Comparison of ENCODE assay signal across 17 cellular contexts in genomic region chr2:231436957-231437356, GRCh38. TPM values are rescaled to one million over a fixed set of nuclear protein-coding genes. Genes with fewer than 3 reads are reported as not detected.
DNase-seq lines count a peak whose midpoint lies in the region; ATAC-seq, FAIRE-seq and TF ChIP-seq lines count a peak whose summit lies in the region.
"Had no signal": no experiment of that assay in that cellular context is flagged by ENCODE, and none has a peak within 500 bp of the region (broad histone marks: within the 10 kb centered on the region; RNA-seq: fewer than 3 reads in every experiment).

No MANE protein-coding gene starts in this region.

- H3K14ac ChIP-seq in neuronal stem cell (ENCODE audit: low read length): peak overlapping the region; percentile 47

- CTCF ChIA-PET in K562 (lab: Yijun Ruan, JAX; ENCODE audit: low intra/inter-chr PET ratio): no interaction called here

- H3K4me2 ChIP-seq in K562 (ENCODE audit: insufficient read depth, low read length) (no peak overlapping the region), neuronal stem cell (ENCODE audit: insufficient read depth, low read length, poor library complexity, severe bottlenecking) (no peak overlapping the region)

- intact Hi-C loops in K562 (cut with micrococcal nuclease) (no loop called here), aorta (cut with DNase I) (no loop called here)

- no peak for FAIRE-seq in K562 (lab: Jason Lieb, UNC)
- FAIRE-seq: A204.1 had no signal

- H3K4ac ChIP-seq in neuronal stem cell (ENCODE audit: low read length): no peak overlapping the region

- TF ChIP-seq CTCF in K562 (IDR thresholded peaks at IDR 0.05 in 2 of 3, conservative IDR thresholded peaks at IDR 0.05 in 1 of 3; ENCODE audit: insufficient read depth in 2 of 3, low read depth in 1 of 3, low read length in 3 of 3): no peak

- no peak overlapping the region for H3K18ac ChIP-seq in neuronal stem cell (ENCODE audit: low read length)

- TF ChIP-seq RAD21 in K562 (CRISPR knock-in tag; conservative IDR thresholded peaks at IDR 0.05 in 1 of 2, IDR thresholded peaks at IDR 0.05 in 1 of 2): no peak

- H2BK12ac ChIP-seq in neuronal stem cell (ENCODE audit: low read length): no peak overlapping the region

- H3K27me3 ChIP-seq in K562 (ENCODE audit: control insufficient read depth in 2 of 2, insufficient read depth in 2 of 2, low read length in 2 of 2) (no peaks in the 10 kb centered on the region), neuronal stem cell (ENCODE audit: control insufficient read depth in 3 of 3, insufficient read depth in 3 of 3, low read depth in 1 of 3, low read length in 3 of 3) (no peaks in the 10 kb centered on the region), aorta (ENCODE audit: control insufficient read depth in 1 of 2, insufficient read depth in 2 of 2, low read length in 1 of 2) (no peaks in the 10 kb centered on the region)

- no peak overlapping the region for H2BK120ac ChIP-seq in neuronal stem cell (ENCODE audit: low read depth, low read length)

- no peak overlapping the region for H3K23ac ChIP-seq in neuronal stem cell (ENCODE audit: low read depth, low read length, poor library complexity)

- 18% methylated on average over 13 of the region's 13 CpGs for WGBS in K562 (ENCODE audit: insufficient coverage, low coverage, missing lambda C conversion rate)
- no CpG with 5 or more reads among the region's 13 CpGs for WGBS in neuronal stem cell (ENCODE audit: extremely low coverage in 2 of 2, insufficient read length in 2 of 2, insufficient replicate concordance in 1 of 2), 2 donors
- WGBS in aorta, 2 donors: 85 to 90% methylated on average over 13 of the region's 13 CpGs

- H3K27ac ChIP-seq in K562 (ENCODE audit: extremely low read depth, low read depth, low read length): no peak overlapping the region
- no peak overlapping the region for H3K27ac ChIP-seq in neuronal stem cell (replicated peaks; ENCODE audit: low read length)
- H3K27ac ChIP-seq in aorta (ENCODE audit: low read depth in 1 of 2, low read length in 2 of 2): no peak overlapping the region
- H3K27ac ChIP-seq: C4-2B, GM23248 had no signal

- DNase-seq in K562 (ENCODE audit: extremely low read depth in 1 of 4, low spot score in 3 of 4): no peak
- DNase-seq in left lobe of liver (ENCODE audit: low spot score): peak; percentile 30
- no peak for DNase-seq in neuronal stem cell (ENCODE audit: low spot score)
- peak; percentile 21 to 67 for DNase-seq in aorta
- DNase-seq in hypothalamus (lab: John Stamatoyannopoulos, UW): no peak
- DNase-seq: ACHN; AML-193; Calu3; CD4-positive, alpha-beta memory T cell; DMS79 treated with DMSO at 0.1 percent for 48 hours; GF-D8; GM23248; H7 had no signal

- H2AFZ ChIP-seq in K562 (ENCODE audit: low read depth, low read length) (peak overlapping the region; percentile 63), neuronal stem cell (ENCODE audit: low read length) (peak overlapping the region; percentile 71)
- H2AFZ ChIP-seq: GM23248 had no signal

- no peak overlapping the region for H2BK5ac ChIP-seq in neuronal stem cell (ENCODE audit: low read length)

- no peak overlapping the region for H2AK5ac ChIP-seq in neuronal stem cell (ENCODE audit: low read depth, low read length)

- no peak overlapping the region for H4K91ac ChIP-seq in neuronal stem cell (ENCODE audit: low read depth, low read length, poor library complexity)

- H3K4me1 ChIP-seq in K562 (replicated peaks in 1 of 2; ENCODE audit: control insufficient read depth in 2 of 2, insufficient read depth in 2 of 2, low read length in 2 of 2): no peaks in the 10 kb centered on the region
- no peaks in the 10 kb centered on the region for H3K4me1 ChIP-seq in neuronal stem cell (ENCODE audit: control insufficient read depth in 2 of 2, insufficient read depth in 1 of 2, low read depth in 1 of 2, low read length in 2 of 2)
- H3K4me1 ChIP-seq in aorta (ENCODE audit: control insufficient read depth in 1 of 2, insufficient read depth in 2 of 2, low read length in 2 of 2): no peaks in the 10 kb centered on the region

- no peaks in the 10 kb centered on the region for H3K9me1 ChIP-seq in K562 (ENCODE audit: control insufficient read depth, insufficient read depth, low read length)

- TF ChIP-seq EP300 in K562 (IDR thresholded peaks at IDR 0.05; ENCODE audit: low read length): no peak

- peak overlapping the region; percentile 64 for H2BK15ac ChIP-seq in neuronal stem cell (ENCODE audit: low read length)

- no TSS peak for BruUV-seq in K562 (replicated peaks; lab: Mats Ljungman, UMichigan)

- POLR2A ChIA-PET in K562 (lab: Yijun Ruan, JAX): no interaction called here

- H4K20me1 ChIP-seq in K562 (replicated peaks; ENCODE audit: control insufficient read depth, insufficient read depth, low read length): no peaks in the 10 kb centered on the region

- H3K79me2 ChIP-seq in K562 (ENCODE audit: control insufficient read depth, insufficient read depth, low read length): no peaks in the 10 kb centered on the region

- H3K4me3 ChIP-seq in K562 (no peak overlapping the region), neuronal stem cell (ENCODE audit: low read length in 2 of 2) (no peak overlapping the region), aorta (ENCODE audit: low read length in 2 of 2) (no peak overlapping the region)
- H3K4me3 ChIP-seq: GM23248 had no signal

- no peaks in the 10 kb centered on the region for H3K9me3 ChIP-seq in K562 (replicated peaks; ENCODE audit: control insufficient read depth, insufficient read depth, low read depth, low read length)
- no peaks in the 10 kb centered on the region for H3K9me3 ChIP-seq in neuronal stem cell (replicated peaks in 1 of 2; ENCODE audit: control insufficient read depth in 2 of 2, insufficient read depth in 1 of 2, low read depth in 1 of 2, low read length in 2 of 2)
- H3K9me3 ChIP-seq in aorta (ENCODE audit: control insufficient read depth, low read length): no peaks in the 10 kb centered on the region

- ATAC-seq in K562: no peak
- ATAC-seq in left lobe of liver: no peak
- ATAC-seq in aorta (ENCODE audit: low FRiP score): no peak
- no peak for ATAC-seq in GM19463 (IDR thresholded peaks at IDR 0.05; ENCODE audit: unreplicated experiment)
- no peak for ATAC-seq in HG02623 (IDR thresholded peaks at IDR 0.05; ENCODE audit: unreplicated experiment)

- no peaks in the 10 kb centered on the region for H3K79me1 ChIP-seq in neuronal stem cell (ENCODE audit: low read depth, low read length)

- H3K9ac ChIP-seq in K562 (ENCODE audit: insufficient read depth in 1 of 2, low read depth in 2 of 2, low read length in 2 of 2) (no peak overlapping the region), neuronal stem cell (ENCODE audit: low read depth, low read length, poor library complexity) (no peak overlapping the region)
- H3K9ac ChIP-seq: GM23248 had no signal

- peak overlapping the region; percentile 72 for H4K8ac ChIP-seq in neuronal stem cell (ENCODE audit: low read depth, low read length)

- in situ Hi-C loops in K562 (cut with MboI): no loop called here

- no peaks in the 10 kb centered on the region for H3K36me3 ChIP-seq in K562 (ENCODE audit: control insufficient read depth, insufficient read depth, low read length)
- no peaks in the 10 kb centered on the region for H3K36me3 ChIP-seq in neuronal stem cell (replicated peaks in 1 of 2; ENCODE audit: control insufficient read depth in 2 of 2, insufficient read depth in 2 of 2, low read length in 2 of 2)
- no peaks in the 10 kb centered on the region for H3K36me3 ChIP-seq in aorta (ENCODE audit: control insufficient read depth in 1 of 2, insufficient read depth in 2 of 2, low read length in 1 of 2)

- TF ChIP-seq POLR2A in K562 (conservative IDR thresholded peaks at IDR 0.05): no peak

RNA-seq across cellular contexts. Expression of gene NCL, which starts 27.3 kb away (rescaled TPM):
- total RNA-seq in K562 (2011; cell fraction: chromatin; rRNA removed; ENCODE audit: low replicate concordance): 134 and 401 TPM in 2 replicates
- 48.9 and 57.2 TPM in 2 replicates for total RNA-seq in K562 (2011; cell fraction: nucleolus; rRNA removed)
- total RNA-seq in K562 (2011; cell fraction: nucleoplasm; rRNA removed): 121 and 139 TPM in 2 replicates
- total RNA-seq in K562 (2014; rRNA removed): 327 and 460 TPM in 2 replicates
- total RNA-seq in K562 (2014; rRNA removed; fragmentation: Illumina TruSeq; extraction: Trizol): 463 and 510 TPM in 2 replicates
- 315 and 361 TPM in 2 replicates for total RNA-seq in K562 (2015; rRNA removed; fragmentation: Illumina TruSeq; extraction: Trizol)
- 530 and 589 TPM in 2 replicates for total RNA-seq in K562 (2021)
- polyA plus RNA-seq in K562 (2011; rRNA removed): 130 and 194 TPM in 2 replicates
- polyA plus RNA-seq in K562 (2011; cell fraction: cytosol; rRNA removed): 35.3 and 59.4 TPM in 2 replicates
- polyA plus RNA-seq in K562 (2011; cell fraction: nucleus; rRNA removed): 92.8 and 111 TPM in 2 replicates
- polyA plus RNA-seq in K562 (2012): 251 and 327 TPM in 2 replicates
- polyA plus RNA-seq in K562 (2014; fragmentation: Illumina TruSeq; extraction: Trizol): 609 and 732 TPM in 2 replicates
- 10 to 100 TPM; 80.9 to 92.9 TPM for polyA plus RNA-seq in K562 (2014; fragmentation: Nextera tagmentation; extraction: Ambion mirVana)
- polyA plus RNA-seq in K562 (2014; rRNA removed): 440 and 520 TPM in 2 replicates
- 335 and 337 TPM in 2 replicates for polyA minus RNA-seq in K562 (2011; rRNA and poly(A)+ RNA removed)
- polyA minus RNA-seq in K562 (2011; cell fraction: cytosol; rRNA and poly(A)+ RNA removed): 118 and 138 TPM in 2 replicates
- 47.0 and 106 TPM in 2 replicates for polyA minus RNA-seq in K562 (2011; cell fraction: nucleus; rRNA and poly(A)+ RNA removed)
- 126 TPM for total RNA-seq in left lobe of liver
- polyA plus RNA-seq in neuronal stem cell (2013, experiment 1 of 2): 370 TPM
- polyA plus RNA-seq in neuronal stem cell (2013, experiment 2 of 2): 367 TPM
- 100 to 1,000 TPM; 294 to 408 TPM for total RNA-seq in aorta
- polyA plus RNA-seq in aorta: 100 to 1,000 TPM; 178 to 186 TPM

RNA-seq across cellular contexts. Expression of gene B3GNT7, which starts 41.4 kb away (rescaled TPM):
- total RNA-seq in K562 (2011; cell fraction: chromatin; rRNA removed; ENCODE audit: low replicate concordance): not detected in 2 replicates
- not detected in 2 replicates for total RNA-seq in K562 (2011; cell fraction: nucleolus; rRNA removed)
- total RNA-seq in K562 (2011; cell fraction: nucleoplasm; rRNA removed): not detected in 2 replicates
- not detected in 2 replicates for total RNA-seq in K562 (2014; rRNA removed)
- total RNA-seq in K562 (2014; rRNA removed; fragmentation: Illumina TruSeq; extraction: Trizol): not detected in 2 replicates
- not detected in 2 replicates for total RNA-seq in K562 (2015; rRNA removed; fragmentation: Illumina TruSeq; extraction: Trizol)
- total RNA-seq in K562 (2021): 0.20 and 0.69 TPM in 2 replicates
- not detected in 2 replicates for polyA plus RNA-seq in K562 (2011; rRNA removed)
- not detected in 2 replicates for polyA plus RNA-seq in K562 (2011; cell fraction: cytosol; rRNA removed)
- 0.09 TPM in 1 of 2 replicates, not detected in the other for polyA plus RNA-seq in K562 (2011; cell fraction: nucleus; rRNA removed)
- not detected in 2 replicates for polyA plus RNA-seq in K562 (2012)
- not detected in 2 replicates for polyA plus RNA-seq in K562 (2014; fragmentation: Illumina TruSeq; extraction: Trizol)
- polyA plus RNA-seq in K562 (2014; fragmentation: Nextera tagmentation; extraction: Ambion mirVana): not detected
- polyA plus RNA-seq in K562 (2014; rRNA removed): not detected in 2 replicates
- not detected in 2 replicates for polyA minus RNA-seq in K562 (2011; rRNA and poly(A)+ RNA removed)
- polyA minus RNA-seq in K562 (2011; cell fraction: cytosol; rRNA and poly(A)+ RNA removed): not detected in 2 replicates
- not detected in 2 replicates for polyA minus RNA-seq in K562 (2011; cell fraction: nucleus; rRNA and poly(A)+ RNA removed)
- 1.6 TPM for total RNA-seq in left lobe of liver
- polyA plus RNA-seq in neuronal stem cell (2013, experiment 1 of 2): 1.0 TPM
- polyA plus RNA-seq in neuronal stem cell (2013, experiment 2 of 2): 0.84 TPM
- 1 to 10 TPM; 4.0 to 6.7 TPM for total RNA-seq in aorta
- polyA plus RNA-seq in aorta: 1 to 10 TPM in 1 of 2 donors, under 1 TPM in 1; 0.56 to 3.5 TPM
- total RNA-seq: CD4-positive, alpha-beta memory T cell; GM23248 had no signal
- polyA plus RNA-seq: CD4-positive, alpha-beta memory T cell; GM23248 had no signal

Comparison
In these comparisons a context has a peak if more than half of its experiments do, and no peak if none do; other contexts are left out.
1. DNase-seq: peak in left lobe of liver (single experiment) and aorta (2 of 2); none in K562 (0 of 4), neuronal stem cell (single experiment) and hypothalamus (0 of 51).